In genomic region chr1:18965206-18966173, GRCh38 we compare ENCODE assay signal across 11 cellular contexts. TPM values are rescaled to one million over a fixed set of nuclear protein-coding genes. Genes with fewer than 3 reads are reported as not detected.
A peak's percentile ranks its signal among the peaks of the same experiment; 100 is the strongest.
DNase-seq lines count a peak whose midpoint lies in the region; ATAC-seq and TF ChIP-seq lines count a peak whose summit lies in the region.
"Had no signal": no experiment of that assay in that cellular context is flagged by ENCODE, and none has a peak within 500 bp of the region (broad histone marks: within the 10 kb centered on the region; RNA-seq: fewer than 3 reads in every experiment).

No MANE protein-coding gene starts in this region.

- H4K20me1 ChIP-seq in GM23338 (replicated peaks; ENCODE audit: insufficient read depth), result no peaks in the 10 kb centered on the region

- no peak overlapping the region for H3K27ac ChIP-seq in GM23338 (ENCODE audit: low read depth)
- H3K27ac ChIP-seq: testis had no signal

- H3K27ac Mint-ChIP-seq in GM23338 (no peak overlapping the region), osteocyte (ENCODE audit: unreplicated experiment) (no peak overlapping the region)
- peak overlapping the region; percentile 50 for H3K27ac Mint-ChIP-seq in activated naive CD8-positive, alpha-beta T cell

- DNase-seq in Caki2 (ENCODE audit: low read depth) (peak; percentile 90), GM23338 (ENCODE audit: low spot score) (peak; percentile 70), kidney tubule cell (ENCODE audit: low spot score) (peak; percentile 92), NCI-H748 treated with DMSO at 0.1 percent for 48 hours (lab: John Stamatoyannopoulos, UW) (no peak), AML-193 (lab: John Stamatoyannopoulos, UW) (no peak), osteocyte (ENCODE audit: extremely low spot score, unreplicated experiment) (no peak)
- DNase-seq: GDM1, NCI-H446, testis had no signal

- no peaks in the 10 kb centered on the region for H3K27me3 ChIP-seq in GM23338 (ENCODE audit: insufficient read depth)
- H3K27me3 ChIP-seq: testis had no signal

- H3K36me3 ChIP-seq in GM23338 (ENCODE audit: insufficient read depth), result no peaks in the 10 kb centered on the region

- H3K4me3 ChIP-seq in GM23338, result no peak overlapping the region
- H3K4me3 ChIP-seq: testis had no signal

- TF ChIP-seq CTCF in GM23338 (conservative IDR thresholded peaks at IDR 0.05; ENCODE audit: low read depth in 2 of 2) (0 out of 4 replicates have a peak, but pooled peaks of 1 of the 2 experiments have one; percentile 0), osteocyte (IDR thresholded peaks at IDR 0.05) (no peak)

- in situ Hi-C loops in Caki2 (cut with HindIII; ENCODE audit: low pct_unique_long_range_greater_than_20kb, low sequenced_read_pairs), result no loop called here

- no peak overlapping the region for H2AFZ ChIP-seq in GM23338

- H3K4me1 ChIP-seq in GM23338 (ENCODE audit: insufficient read depth), result no peaks in the 10 kb centered on the region
- H3K4me1 ChIP-seq: testis had no signal

- H3K4me3 Mint-ChIP-seq in GM23338, result no peak overlapping the region
- H3K4me3 Mint-ChIP-seq in activated naive CD8-positive, alpha-beta T cell, result no peak overlapping the region
- H3K4me3 Mint-ChIP-seq in osteocyte (ENCODE audit: unreplicated experiment), result no peak overlapping the region

- H3K4me1 Mint-ChIP-seq in GM23338 (peaks cover 5% of the 10 kb centered on the region), osteocyte (ENCODE audit: unreplicated experiment) (peaks cover 9% of the 10 kb centered on the region)
- H3K4me1 Mint-ChIP-seq in activated naive CD8-positive, alpha-beta T cell (ENCODE audit: low read depth), result peaks cover 4% of the 10 kb centered on the region

- peaks cover 3% of the 10 kb centered on the region for H3K27me3 Mint-ChIP-seq in GM23338 (ENCODE audit: insufficient read depth, low read depth, poor library complexity)
- no peaks in the 10 kb centered on the region for H3K27me3 Mint-ChIP-seq in activated naive CD8-positive, alpha-beta T cell
- peaks cover 1% of the 10 kb centered on the region for H3K27me3 Mint-ChIP-seq in osteocyte (ENCODE audit: unreplicated experiment)

- no peaks in the 10 kb centered on the region for H3K79me2 ChIP-seq in GM23338 (replicated peaks; ENCODE audit: insufficient read depth)

- no peaks in the 10 kb centered on the region for H3K9me2 ChIP-seq in GM23338 (ENCODE audit: insufficient read depth)

- ATAC-seq in GM23338 (peak; percentile 86), HG02610 (IDR thresholded peaks at IDR 0.05; ENCODE audit: unreplicated experiment) (no peak)

- H3F3A ChIP-seq in GM23338 (replicated peaks; ENCODE audit: low read depth), result no peaks in the 10 kb centered on the region

- no peaks in the 10 kb centered on the region for H3K9me3 Mint-ChIP-seq in GM23338
- H3K9me3 Mint-ChIP-seq in activated naive CD8-positive, alpha-beta T cell (ENCODE audit: low read depth), result no peaks in the 10 kb centered on the region
- no peaks in the 10 kb centered on the region for H3K9me3 Mint-ChIP-seq in osteocyte (ENCODE audit: unreplicated experiment)

- H3K36me3 Mint-ChIP-seq in GM23338 (ENCODE audit: low read depth), result no peaks in the 10 kb centered on the region
- H3K36me3 Mint-ChIP-seq in activated naive CD8-positive, alpha-beta T cell, result no peaks in the 10 kb centered on the region
- H3K36me3 Mint-ChIP-seq in osteocyte (ENCODE audit: unreplicated experiment), result no peaks in the 10 kb centered on the region

- no peak overlapping the region for H3K4me2 ChIP-seq in GM23338

TF ChIP-seq in GM23338, 12 proteins besides CTCF, POLR2A, EP300 and RAD21:
- TF ChIP-seq JUNB (IDR thresholded peaks at IDR 0.05; ENCODE audit: unreplicated experiment) (no peak), REST (IDR thresholded peaks at IDR 0.05; ENCODE audit: unreplicated experiment) (no peak), NANOG (IDR thresholded peaks at IDR 0.05; ENCODE audit: borderline replicate concordance) (no peak), EZH2 (IDR thresholded peaks at IDR 0.05; ENCODE audit: low read depth, unreplicated experiment) (no peak), POLR2AphosphoS5 (IDR thresholded peaks at IDR 0.05; ENCODE audit: low read depth) (no peak), CREB1 (CRISPR knock-in tag; IDR thresholded peaks at IDR 0.05; ENCODE audit: low read depth) (no peak)

RNA-seq across cellular contexts. Expression of gene IFFO2, which starts 9.0 kb away (rescaled TPM):
- total RNA-seq in Caki2 (2014; rRNA removed; shearing (Covaris generic); ENCODE audit: low replicate concordance), result 28.7 and 34.5 TPM in 2 replicates
- total RNA-seq in GM23338 (2014; rRNA removed; shearing (Covaris generic)), result 7.5 and 13.2 TPM in 2 replicates
- 0.71 and 1.5 TPM in 2 replicates for polyA plus RNA-seq in GM23338 (2016; fragmentation: Nextera tagmentation; extraction: Ambion mirVana)
- 6.8 and 8.0 TPM in 2 replicates for total RNA-seq in osteocyte

Comparison
In these comparisons a context has a peak if more than half of its experiments do, and no peak if none do; other contexts are left out.
1. DNase-seq: peak in Caki2 (single experiment), GM23338 (single experiment) and kidney tubule cell (single experiment); none in NCI-H748 treated with DMSO at 0.1 percent for 48 hours (single experiment), AML-193 (0 of 2) and osteocyte (single experiment).